In the genomic region with DNA sequence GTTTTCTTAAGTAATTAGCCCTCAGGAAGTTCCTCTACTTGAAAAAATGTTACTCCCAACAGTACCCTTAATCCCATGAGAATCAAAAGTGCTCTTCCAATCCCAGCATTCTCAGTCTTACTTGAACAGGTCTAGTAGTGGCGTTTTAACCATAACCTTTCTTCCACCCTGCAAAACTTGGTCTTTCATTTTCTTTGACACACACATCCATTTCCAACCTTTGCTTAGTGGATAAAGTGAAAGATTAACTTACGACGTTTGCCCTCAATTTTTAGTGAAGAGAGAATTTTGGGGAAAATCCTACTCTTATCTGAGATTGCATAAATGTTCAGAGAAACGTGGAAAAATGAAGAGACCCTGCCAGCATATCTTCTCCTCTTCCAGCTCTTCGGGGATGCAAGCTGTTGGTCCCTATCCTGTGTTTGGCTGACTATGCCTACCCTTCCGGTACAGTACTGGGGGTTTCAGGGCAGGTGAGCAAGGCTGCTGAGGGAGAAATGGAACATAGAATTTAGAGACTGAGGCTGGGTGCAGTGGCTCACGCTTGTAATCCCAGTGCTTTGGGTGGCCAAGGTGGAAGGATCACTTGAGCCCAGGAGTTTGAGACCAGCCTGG, we compare ENCODE assay signal across 26 cellular contexts. TPM values are rescaled to one million over a fixed set of nuclear protein-coding genes. Genes with fewer than 3 reads are reported as not detected.
DNase-seq lines count a peak whose midpoint lies in the region; ATAC-seq and TF ChIP-seq lines count a peak whose summit lies in the region.
"Had no signal": no experiment of that assay in that cellular context is flagged by ENCODE, and none has a peak within 500 bp of the region (broad histone marks: within the 10 kb centered on the region; RNA-seq: fewer than 3 reads in every experiment).

No MANE protein-coding gene starts in this region.

- H3K36me3 Mint-ChIP-seq in CD8-positive, alpha-beta memory T cell: peaks cover 3 to 59% (median 13%) of the 10 kb centered on the region in 3 donors
- peaks cover 17% of the 10 kb centered on the region for H3K36me3 Mint-ChIP-seq in central memory CD8-positive, alpha-beta T cell (ENCODE audit: insufficient read depth)

- WGBS in SK-N-SH (ENCODE audit: low lambda C conversion rate): 96% methylated on average over 7 of the region's 7 CpGs

- no peak overlapping the region for H3K4me2 ChIP-seq in SK-N-SH
- H3K4me2 ChIP-seq: A549 had no signal

- H3K9me3 Mint-ChIP-seq in CD8-positive, alpha-beta memory T cell: no peaks in the 10 kb centered on the region
- H3K9me3 Mint-ChIP-seq in central memory CD8-positive, alpha-beta T cell: no peaks in the 10 kb centered on the region
- H3K9me3 Mint-ChIP-seq: activated naive CD4-positive, alpha-beta T cell treated with anti-CD3 and anti-CD28 coated beads, Interleukin-2, amount 50 U/mL, for 24 hours; natural killer cell treated with Interleukin-12 subunit alpha and Interleukin-12 subunit beta and Interleukin-15 and Interleukin-18, amount 100 ng/mL, for 72 hours; T-cell had no signal

- no peak for TF ChIP-seq CTCF in SK-N-SH (IDR thresholded peaks at IDR 0.05)

- H3K36me3 ChIP-seq in CD8-positive, alpha-beta memory T cell (ENCODE audit: insufficient read depth, low read length): no peaks in the 10 kb centered on the region
- H3K36me3 ChIP-seq in skeletal muscle tissue (ENCODE audit: control insufficient read depth in 3 of 3, insufficient read depth in 3 of 3, low read length in 3 of 3) (peaks cover 0 to 4% (median 3%) of the 10 kb centered on the region in 3 donors), SK-N-SH (replicated peaks in 1 of 2; ENCODE audit: control insufficient read depth in 1 of 2, insufficient read depth in 2 of 2, low read length in 1 of 2) (no peaks in the 10 kb centered on the region)

- H3K27me3 Mint-ChIP-seq in CD8-positive, alpha-beta memory T cell: no peaks in the 10 kb centered on the region
- no peaks in the 10 kb centered on the region for H3K27me3 Mint-ChIP-seq in central memory CD8-positive, alpha-beta T cell
- H3K27me3 Mint-ChIP-seq: activated naive CD4-positive, alpha-beta T cell treated with anti-CD3 and anti-CD28 coated beads, Interleukin-2, amount 50 U/mL, for 24 hours; B cell; natural killer cell treated with Interleukin-12 subunit alpha and Interleukin-12 subunit beta and Interleukin-15 and Interleukin-18, amount 100 ng/mL, for 72 hours; stimulated activated memory B cell treated with anti-CD40 and anti-IgM and Interleukin-4, amounts not matched to agents 10 μg/mL and 1 μg/mL and 100 μg/mL, for 72 hours; T-cell had no signal

- peak overlapping the region; percentile 10 for H3K27ac ChIP-seq in CD8-positive, alpha-beta memory T cell (ENCODE audit: low read depth, low read length)
- H3K27ac ChIP-seq in skeletal muscle tissue (ENCODE audit: low read depth, low read length) (peak overlapping the region; percentile 47), SK-N-SH (ENCODE audit: low read depth in 2 of 2, low read length in 1 of 2) (no peak overlapping the region)
- H3K27ac ChIP-seq: A549 had no signal

- H3K27ac Mint-ChIP-seq in CD8-positive, alpha-beta memory T cell: peak overlapping the region in 2 of 8 donors; percentile 44 to 47
- H3K27ac Mint-ChIP-seq in central memory CD8-positive, alpha-beta T cell (ENCODE audit: low read depth): peak overlapping the region; percentile 38
- H3K27ac Mint-ChIP-seq: activated naive CD4-positive, alpha-beta T cell treated with anti-CD3 and anti-CD28 coated beads, Interleukin-2, amount 50 U/mL, for 24 hours; activated T-cell treated with anti-CD3 and anti-CD28 coated beads, Interleukin-2, amount 50 U/mL, for 72 hours; B cell; stimulated activated memory B cell treated with anti-CD40 and anti-IgM and Interleukin-4, amounts not matched to agents 10 μg/mL and 1 μg/mL and 100 μg/mL, for 72 hours; T-cell had no signal

- no peaks in the 10 kb centered on the region for H3K9me3 ChIP-seq in CD8-positive, alpha-beta memory T cell (ENCODE audit: low read length)
- no peaks in the 10 kb centered on the region for H3K9me3 ChIP-seq in skeletal muscle tissue (ENCODE audit: control insufficient read depth in 3 of 3, low read length in 3 of 3)
- no peaks in the 10 kb centered on the region for H3K9me3 ChIP-seq in SK-N-SH
- H3K9me3 ChIP-seq: A549 had no signal

- H3K4me3 ChIP-seq in CD8-positive, alpha-beta memory T cell (ENCODE audit: low read length): no peak overlapping the region
- H3K4me3 ChIP-seq in skeletal muscle tissue (ENCODE audit: low read length in 3 of 3): no peak overlapping the region
- no peak overlapping the region for H3K4me3 ChIP-seq in SK-N-SH (ENCODE audit: low read depth in 2 of 2, low read length in 1 of 2)
- H3K4me3 ChIP-seq: A549, GM12878, skin epidermis had no signal

- peaks cover 8% of the 10 kb centered on the region for H3F3A ChIP-seq in SK-N-SH (replicated peaks; ENCODE audit: insufficient read depth)

- H3K27me3 ChIP-seq in CD8-positive, alpha-beta memory T cell (ENCODE audit: insufficient read depth, low read length, poor library complexity, severe bottlenecking): no peaks in the 10 kb centered on the region
- no peaks in the 10 kb centered on the region for H3K27me3 ChIP-seq in skeletal muscle tissue (ENCODE audit: control insufficient read depth in 3 of 3, insufficient read depth in 3 of 3, low read length in 3 of 3)
- no peaks in the 10 kb centered on the region for H3K27me3 ChIP-seq in SK-N-SH (ENCODE audit: insufficient read depth)

- peaks cover 54% of the 10 kb centered on the region for H3K79me2 ChIP-seq in SK-N-SH (ENCODE audit: insufficient read depth)

- TF ChIP-seq RAD21 in SK-N-SH (IDR thresholded peaks at IDR 0.05; ENCODE audit: low read length): no peak

- H4K20me1 ChIP-seq in SK-N-SH (ENCODE audit: insufficient read depth): peaks cover 5% of the 10 kb centered on the region; the same call in 1 of the 2 replicates

- no peak for TF ChIP-seq EP300 in SK-N-SH (IDR thresholded peaks at IDR 0.05; ENCODE audit: borderline replicate concordance in 1 of 2, low read depth in 1 of 2, low read length in 1 of 2)

- DNase-seq in CD8-positive, alpha-beta memory T cell: no peak
- DNase-seq in central memory CD8-positive, alpha-beta T cell (ENCODE audit: low spot score in 2 of 2): no peak
- no peak for DNase-seq in left lobe of liver (ENCODE audit: low spot score)
- DNase-seq in stimulated activated CD4-positive, alpha-beta T cell treated with anti-CD3 and anti-CD28 coated beads, Interleukin-12 subunit alpha, Interleukin-12 subunit beta, amount 100 ng/mL, for 4 hours: no peak
- no peak for DNase-seq in activated effector memory CD4-positive, alpha-beta T cell treated with anti-CD3 and anti-CD28 coated beads, Interleukin-2, amount 50 U/mL, for 16 hours
- no peak for DNase-seq in SK-N-SH
- DNase-seq in NCI-H524 (lab: John Stamatoyannopoulos, UW): no peak
- DNase-seq: activated CD4-positive, alpha-beta T cell treated with anti-CD3 and anti-CD28 coated beads for 48 hours; activated T-cell treated with anti-CD3 and anti-CD28 coated beads, Interleukin-2, amount 50 U/mL, for 72 hours; COR-L47; DND-41; Kasumi-1; kidney glomerular epithelial cell; NCI-H1048; NCI-H187 treated with DMSO at 0.1 percent for 48 hours; NCI-H2227 treated with DMSO at 0.1 percent for 48 hours; posterior cingulate gyrus; T-cell had no signal

- POLR2A ChIA-PET in CD8-positive, alpha-beta memory T cell (lab: Charles Lee): interaction anchor here (0.6 kb wide), 1 partner anchor 113 kb away, joined by 6 read pairs; no protein-coding TSS in a partner anchor
- POLR2A ChIA-PET in SK-N-SH (lab: Yijun Ruan, JAX): no interaction called here

- CTCF ChIA-PET in CD8-positive, alpha-beta memory T cell (lab: Charles Lee): no interaction called here
- CTCF ChIA-PET in SK-N-SH (lab: Yijun Ruan, JAX): interaction anchor here (3.3 kb wide), 1 partner anchor 9 kb away, joined by 13 read pairs; no protein-coding TSS in a partner anchor

- peaks cover 11% of the 10 kb centered on the region for H3K4me1 ChIP-seq in CD8-positive, alpha-beta memory T cell (ENCODE audit: insufficient read depth, low read length)
- H3K4me1 ChIP-seq in skeletal muscle tissue (ENCODE audit: control insufficient read depth in 3 of 3, insufficient read depth in 3 of 3, low read length in 3 of 3) (peaks cover 15 to 22% (median 21%) of the 10 kb centered on the region in 3 donors), SK-N-SH (ENCODE audit: control insufficient read depth in 1 of 2, insufficient read depth in 2 of 2, low read depth in 1 of 2, low read length in 1 of 2) (peaks cover 8 to 13% of the 10 kb centered on the region in 2 experiments; a peak in 2 of 4 replicates)

- peak overlapping the region in 1 of 7 donors; percentile 23 for H3K4me3 Mint-ChIP-seq in CD8-positive, alpha-beta memory T cell
- no peak overlapping the region for H3K4me3 Mint-ChIP-seq in central memory CD8-positive, alpha-beta T cell
- H3K4me3 Mint-ChIP-seq: activated naive CD4-positive, alpha-beta T cell treated with anti-CD3 and anti-CD28 coated beads, Interleukin-2, amount 50 U/mL, for 24 hours; activated T-cell treated with anti-CD3 and anti-CD28 coated beads, Interleukin-2, amount 50 U/mL, for 72 hours; B cell; natural killer cell treated with Interleukin-12 subunit alpha and Interleukin-12 subunit beta and Interleukin-15 and Interleukin-18, amount 100 ng/mL, for 72 hours; stimulated activated memory B cell treated with anti-CD40 and anti-IgM and Interleukin-4, amounts not matched to agents 10 μg/mL and 1 μg/mL and 100 μg/mL, for 72 hours; T-cell had no signal

- H3K9ac ChIP-seq in skeletal muscle tissue (ENCODE audit: low read depth in 1 of 3, low read length in 3 of 3) (no peak overlapping the region), SK-N-SH (no peak overlapping the region)

- no peak overlapping the region for H2AFZ ChIP-seq in SK-N-SH (ENCODE audit: low read depth)

- no peaks in the 10 kb centered on the region for H3K9me2 ChIP-seq in SK-N-SH

- peaks cover 32 to 60% (median 36%) of the 10 kb centered on the region in 3 donors for H3K4me1 Mint-ChIP-seq in CD8-positive, alpha-beta memory T cell
- peaks cover 53% of the 10 kb centered on the region for H3K4me1 Mint-ChIP-seq in central memory CD8-positive, alpha-beta T cell

- ATAC-seq in central memory CD8-positive, alpha-beta T cell (replicated peaks; ENCODE audit: extremely low read depth, poor library complexity, severe bottlenecking): no peak
- ATAC-seq in left lobe of liver: peak; percentile 62
- ATAC-seq: A549; activated T-cell treated with anti-CD3 and anti-CD28 coated beads, Interleukin-2, amount 50 U/mL, for 72 hours; GM12878; natural killer cell treated with Interleukin-12 subunit alpha and Interleukin-12 subunit beta and Interleukin-15 and Interleukin-18, amount 100 ng/mL, for 72 hours; stimulated activated memory B cell treated with anti-CD40 and anti-IgM and Interleukin-4, amounts not matched to agents 10 μg/mL and 1 μg/mL and 100 μg/mL, for 72 hours; T-cell had no signal

RNA-seq across cellular contexts. Expression of a gene that starts 18.8 kb away (rescaled TPM):
- total RNA-seq in CD8-positive, alpha-beta memory T cell: 10 to 100 TPM; 16.0 to 17.8 TPM
- 28.5 TPM for polyA plus RNA-seq in CD8-positive, alpha-beta memory T cell
- total RNA-seq in left lobe of liver: 33.0 TPM
- 24.0 TPM for total RNA-seq in skeletal muscle tissue
- polyA plus RNA-seq in SK-N-SH (2012; rRNA removed): 22.8 and 29.8 TPM in 2 replicates
- 16.7 and 23.9 TPM in 2 replicates for polyA plus RNA-seq in SK-N-SH (2012; cell fraction: cytosol; rRNA removed)
- polyA plus RNA-seq in SK-N-SH (2012; cell fraction: nucleus; rRNA removed): 11.2 and 13.4 TPM in 2 replicates

RNA-seq across cellular contexts. Expression of a gene that starts 48.1 kb away (rescaled TPM):
- total RNA-seq in CD8-positive, alpha-beta memory T cell: 10 to 100 TPM; 27.6 to 30.6 TPM
- 10.1 TPM for polyA plus RNA-seq in CD8-positive, alpha-beta memory T cell
- total RNA-seq in left lobe of liver (25.5 TPM), skeletal muscle tissue (4.2 TPM)
- polyA plus RNA-seq in SK-N-SH (2012; rRNA removed): 10.2 and 10.6 TPM in 2 replicates
- polyA plus RNA-seq in SK-N-SH (2012; cell fraction: cytosol; rRNA removed): 4.6 and 7.4 TPM in 2 replicates
- 26.6 and 27.1 TPM in 2 replicates for polyA plus RNA-seq in SK-N-SH (2012; cell fraction: nucleus; rRNA removed)

RNA-seq across cellular contexts. Expression of a gene that starts 48.3 kb away (rescaled TPM):
- 1 to 10 TPM; 8.7 TPM for total RNA-seq in CD8-positive, alpha-beta memory T cell
- polyA plus RNA-seq in CD8-positive, alpha-beta memory T cell: 5.7 TPM
- 2.5 TPM for total RNA-seq in left lobe of liver
- 5.2 TPM for total RNA-seq in skeletal muscle tissue
- 11.2 and 12.5 TPM in 2 replicates for polyA plus RNA-seq in SK-N-SH (2012; rRNA removed)
- 15.5 and 18.3 TPM in 2 replicates for polyA plus RNA-seq in SK-N-SH (2012; cell fraction: cytosol; rRNA removed)
- polyA plus RNA-seq in SK-N-SH (2012; cell fraction: nucleus; rRNA removed): 4.7 and 5.6 TPM in 2 replicates

Comparison
In these comparisons a context has a peak if more than half of its experiments do, and no peak if none do; other contexts are left out.
1. H3K27ac ChIP-seq: peak in CD8-positive, alpha-beta memory T cell (single experiment) and skeletal muscle tissue (single experiment); none in SK-N-SH (0 of 2).